Comparison of ENCODE assay signal across 19 cellular contexts in the genomic region with DNA sequence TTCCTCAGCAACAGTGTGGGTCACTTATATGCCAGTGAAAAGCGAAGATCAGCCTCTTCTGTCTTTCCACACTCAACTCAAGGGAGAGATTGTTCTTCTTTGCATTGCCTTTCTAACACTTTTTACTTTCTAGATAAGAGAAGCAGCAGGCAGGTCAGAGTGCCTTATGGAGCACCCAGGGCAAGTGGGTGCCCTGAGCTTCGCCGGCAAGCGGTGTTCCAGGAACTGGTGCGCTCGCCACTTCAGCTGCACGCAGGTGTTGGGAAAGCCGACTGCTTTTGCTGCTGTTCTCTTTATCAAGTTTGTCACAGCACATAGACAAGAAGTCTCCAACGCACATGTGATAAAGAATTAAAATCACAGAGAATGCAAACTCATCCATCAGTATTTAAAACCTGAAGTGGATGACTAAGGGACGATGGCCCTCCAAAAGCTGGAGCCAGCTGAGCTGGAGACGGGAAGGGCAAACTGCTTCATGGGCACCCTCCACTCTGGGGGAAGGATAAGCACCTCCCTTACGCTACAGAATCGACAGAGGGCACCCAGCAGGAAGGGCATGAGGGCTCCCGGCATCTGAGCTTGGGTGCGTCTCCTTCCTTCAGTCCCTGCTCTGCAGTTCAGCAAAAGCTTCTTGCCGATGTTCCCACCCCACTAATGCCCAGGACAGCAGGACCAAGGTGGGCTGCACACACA.
"Had no signal": no experiment of that assay in that cellular context is flagged by ENCODE, and none has a peak within 500 bp of the region (broad histone marks: within the 10 kb centered on the region; RNA-seq: fewer than 3 reads in every experiment).

No MANE protein-coding gene starts in this region.

- H3K4me3 ChIP-seq: cardiac muscle cell, colonic mucosa, lung, transverse colon had no signal

- FAIRE-seq: TTC549 had no signal

- H3K27ac ChIP-seq: cardiac muscle cell, colonic mucosa, transverse colon had no signal

- DNase-seq: activated CD4-positive, alpha-beta memory T cell treated with anti-CD3 and anti-CD28 coated beads, Interleukin-2, amount 10 ng/mL, durations not matched to agents 7 days and 5 days; activated CD4-positive, alpha-beta T cell treated with anti-CD3 and anti-CD28 coated beads for 4 hours; activated effector memory CD4-positive, alpha-beta T cell treated with Interleukin-2 at 50 U/mL for 16 hours; activated naive CD4-positive, alpha-beta T cell treated with anti-CD3 and anti-CD28 coated beads, Interleukin-2, amount 50 U/mL, for 16 hours; activated T-cell treated with anti-CD3 and anti-CD28 coated beads, Interleukin-2, amount 50 U/mL, for 4 hours; colonic mucosa; effector CD4-positive, alpha-beta T cell; foreskin fibroblast; hypothalamus; naive thymus-derived CD4-positive, alpha-beta T cell; retina; stimulated activated CD4-positive, alpha-beta T cell treated with anti-CD3 and anti-CD28 coated beads, Interleukin-4, amount 100 ng/mL, for 4 hours; stimulated activated CD8-positive, alpha-beta memory T cell treated with anti-CD3 and anti-CD28 coated beads, Interleukin-4, amount 100 ng/mL, for 48 hours; stimulated activated naive CD4-positive, alpha-beta T cell treated with Interleukin-2 at 50 U/mL for 16 hours; transverse colon had no signal

- H3K27me3 ChIP-seq: cardiac muscle cell, colonic mucosa, transverse colon had no signal

- H3K9me3 ChIP-seq: colonic mucosa, transverse colon had no signal

- ATAC-seq: activated T-cell treated with anti-CD3 and anti-CD28 coated beads, Interleukin-2, amount 50 U/mL, for 4 hours; naive thymus-derived CD4-positive, alpha-beta T cell; WTC11 had no signal
